In genomic region chr12:131986361-131986760, GRCh38 we compare ENCODE assay signal across 16 cellular contexts.
"Had no signal": no experiment of that assay in that cellular context is flagged by ENCODE, and none has a peak within 500 bp of the region (broad histone marks: within the 10 kb centered on the region; RNA-seq: fewer than 3 reads in every experiment).

No MANE protein-coding gene starts in this region.

- H3K27ac ChIP-seq: ascending aorta, cardiac muscle cell, esophagus squamous epithelium had no signal

- H3K9me3 Mint-ChIP-seq: activated B cell treated with CpG ODN at 0.5 μM for 24 hours; activated naive CD8-positive, alpha-beta T cell treated with anti-CD3 and anti-CD28 coated beads, Interleukin-2, amount 50 U/mL, for 24 hours; activated T-cell treated with anti-CD3 and anti-CD28 coated beads, Interleukin-2, amount 50 U/mL, for 4 hours; naive thymus-derived CD8-positive, alpha-beta T cell had no signal

- H3K27me3 Mint-ChIP-seq: activated B cell treated with CpG ODN at 0.5 μM for 24 hours; activated naive CD8-positive, alpha-beta T cell treated with anti-CD3 and anti-CD28 coated beads, Interleukin-2, amount 50 U/mL, for 24 hours; naive thymus-derived CD8-positive, alpha-beta T cell; T-helper 17 cell had no signal

- H3K4me1 Mint-ChIP-seq: activated B cell treated with CpG ODN at 0.5 μM for 24 hours; activated naive CD8-positive, alpha-beta T cell treated with anti-CD3 and anti-CD28 coated beads, Interleukin-2, amount 50 U/mL, for 24 hours; T-helper 17 cell had no signal

- H3K4me3 ChIP-seq: ascending aorta, cardiac muscle cell, esophagus squamous epithelium, mucosa of descending colon, stomach had no signal

- FAIRE-seq: islet of Langerhans, urothelium cell line had no signal

- H3K4me3 Mint-ChIP-seq: activated B cell treated with CpG ODN at 0.5 μM for 24 hours; activated naive CD8-positive, alpha-beta T cell treated with anti-CD3 and anti-CD28 coated beads, Interleukin-2, amount 50 U/mL, for 24 hours; activated T-cell treated with anti-CD3 and anti-CD28 coated beads, Interleukin-2, amount 50 U/mL, for 4 hours; naive thymus-derived CD8-positive, alpha-beta T cell; T-helper 17 cell had no signal

- H3K27ac Mint-ChIP-seq: activated B cell treated with CpG ODN at 0.5 μM for 24 hours; activated naive CD8-positive, alpha-beta T cell treated with anti-CD3 and anti-CD28 coated beads, Interleukin-2, amount 50 U/mL, for 24 hours; T-helper 17 cell had no signal

- H3K4me1 ChIP-seq: ascending aorta had no signal

- H3K9me3 ChIP-seq: ascending aorta, esophagus squamous epithelium, mucosa of descending colon, stomach had no signal

- DNase-seq: activated B cell treated with CpG ODN at 0.5 μM for 24 hours; activated CD4-positive, alpha-beta T cell treated with anti-CD3 and anti-CD28 coated beads, Interleukin-2, amount 50 U/mL, for 1 hour; activated naive CD8-positive, alpha-beta T cell treated with anti-CD3 and anti-CD28 coated beads, Interleukin-2, amount 50 U/mL, for 24 hours; activated T-cell treated with anti-CD3 and anti-CD28 coated beads, Interleukin-2, amount 50 U/mL, for 4 hours; esophagus squamous epithelium; foreskin fibroblast; mucosa of descending colon; naive thymus-derived CD8-positive, alpha-beta T cell; stimulated activated CD4-positive, alpha-beta T cell treated with anti-CD3 and anti-CD28 coated beads, Interleukin-4, amount 100 ng/mL, for 1 hour; stimulated activated CD8-positive, alpha-beta memory T cell treated with anti-CD3 and anti-CD28 coated beads, Interleukin-4, amount 100 ng/mL, for 48 hours; stomach; T-helper 17 cell had no signal

- H3K27me3 ChIP-seq: ascending aorta, cardiac muscle cell, esophagus squamous epithelium, stomach had no signal

- ATAC-seq: activated naive CD8-positive, alpha-beta T cell treated with anti-CD3 and anti-CD28 coated beads, Interleukin-2, amount 50 U/mL, for 24 hours; activated T-cell treated with anti-CD3 and anti-CD28 coated beads, Interleukin-2, amount 50 U/mL, for 4 hours; mucosa of descending colon; naive thymus-derived CD8-positive, alpha-beta T cell; T-helper 17 cell had no signal
